ENCODE assay signal across 20 cellular contexts in genomic region chr10:113496124-113496523, GRCh38. TPM values are rescaled to one million over a fixed set of nuclear protein-coding genes. Genes with fewer than 3 reads are reported as not detected.
"Had no signal": no experiment of that assay in that cellular context is flagged by ENCODE, and none has a peak within 500 bp of the region (broad histone marks: within the 10 kb centered on the region; RNA-seq: fewer than 3 reads in every experiment).

No MANE protein-coding gene starts in this region.

- H3K36me3 Mint-ChIP-seq: mesothelial cell of epicardium had no signal

- ATAC-seq: activated T-cell treated with anti-CD3 and anti-CD28 coated beads, Interleukin-2, amount 50 U/mL, for 72 hours; heart left ventricle; left ventricle myocardium superior had no signal

- H3K36me3 ChIP-seq: ascending aorta, esophagus squamous epithelium, heart left ventricle, right lobe of liver, thyroid gland had no signal

- H3K9me3 Mint-ChIP-seq: activated T-cell treated with anti-CD3 and anti-CD28 coated beads, Interleukin-2, amount 50 U/mL, for 72 hours; mesothelial cell of epicardium; stimulated activated naive CD8-positive, alpha-beta T cell treated with anti-CD3 and anti-CD28 coated beads, Interleukin-15, Interleukin-2, amounts not matched to agents 100 ng/mL and 50 ng/mL, for 24 hours; T-helper 2 cell treated with Interferon-gamma antibody and Interleukin-4, amounts not matched to agents 5 μg/mL and 100 μg/mL, for 36 hours had no signal

- H3K27me3 ChIP-seq: ascending aorta, right lobe of liver, thyroid gland had no signal

- H3K27ac Mint-ChIP-seq: activated T-cell treated with anti-CD3 and anti-CD28 coated beads, Interleukin-2, amount 50 U/mL, for 72 hours; mesothelial cell of epicardium; stimulated activated naive CD8-positive, alpha-beta T cell treated with anti-CD3 and anti-CD28 coated beads, Interleukin-15, Interleukin-2, amounts not matched to agents 100 ng/mL and 50 ng/mL, for 24 hours; T-helper 2 cell treated with Interferon-gamma antibody and Interleukin-4, amounts not matched to agents 5 μg/mL and 100 μg/mL, for 36 hours had no signal

- DNase-seq: activated CD4-positive, alpha-beta T cell treated with anti-CD3 and anti-CD28 coated beads, Interleukin-2, amount 50 U/mL, for 48 hours; activated CD4-positive, CD25-positive, alpha-beta regulatory T cell treated with anti-CD3 and anti-CD28 coated beads, Interleukin-2, amount 50 U/mL, for 72 hours; activated CD8-positive, alpha-beta memory T cell treated with anti-CD3 and anti-CD28 coated beads, Interleukin-2, amount 50 U/mL, for 4 hours; activated T-cell treated with anti-CD3 and anti-CD28 coated beads, Interleukin-2, amount 50 U/mL, for 72 hours; esophagus squamous epithelium; kidney; left ventricle myocardium superior; right lobe of liver; stimulated activated CD4-positive, alpha-beta T cell treated with anti-CD3 and anti-CD28 coated beads, Interleukin-12 subunit alpha, Interleukin-12 subunit beta, amount 100 ng/mL, for 4 hours; stimulated activated CD4-positive, alpha-beta T cell treated with anti-CD3 and anti-CD28 coated beads, Interleukin-2, amount 100 ng/mL, for 48 hours; stimulated activated CD8-positive, alpha-beta memory T cell treated with anti-CD3 and anti-CD28 coated beads, Interleukin-4, amount 100 ng/mL, for 48 hours; SW 1271; thyroid gland had no signal

- H3K9me3 ChIP-seq: ascending aorta, esophagus squamous epithelium, heart left ventricle, right lobe of liver, thyroid gland had no signal

- H3K4me1 ChIP-seq: right lobe of liver had no signal

- H3K4me3 Mint-ChIP-seq: activated T-cell treated with anti-CD3 and anti-CD28 coated beads, Interleukin-2, amount 50 U/mL, for 72 hours; mesothelial cell of epicardium; stimulated activated naive CD8-positive, alpha-beta T cell treated with anti-CD3 and anti-CD28 coated beads, Interleukin-15, Interleukin-2, amounts not matched to agents 100 ng/mL and 50 ng/mL, for 24 hours; T-helper 2 cell treated with Interferon-gamma antibody and Interleukin-4, amounts not matched to agents 5 μg/mL and 100 μg/mL, for 36 hours had no signal

- H3K27ac ChIP-seq: ascending aorta, right lobe of liver had no signal

- H3K4me3 ChIP-seq: ascending aorta, esophagus squamous epithelium, heart left ventricle, right lobe of liver, thyroid gland had no signal

RNA-seq across cellular contexts. Expression of gene HABP2, which starts 56.7 kb away (rescaled TPM):
- total RNA-seq: activated T-cell treated with anti-CD3 and anti-CD28 coated beads, Interleukin-2, amount 50 U/mL, for 72 hours; ascending aorta; frontal cortex; left ventricle myocardium superior; mesothelial cell of epicardium; posterior vena cava; thyroid gland had no signal
